ENCODE assay signal across 2 cellular contexts in genomic region chr10:102245932-102246251, GRCh38.
TF ChIP-seq lines count a peak whose summit lies in the region.

No MANE protein-coding gene starts in this region.

TF ChIP-seq in HCT116, 20 proteins besides CTCF, POLR2A, EP300 and RAD21 (continued from another document):
- TF ChIP-seq ZNF274 (IDR thresholded peaks at IDR 0.05; ENCODE audit: low read depth, low read length) (no peak), ATF3 (IDR thresholded peaks at IDR 0.05) (no peak), CEBPB (IDR thresholded peaks at IDR 0.05; ENCODE audit: low read depth) (no peak), MAX (IDR thresholded peaks at IDR 0.05) (no peak)

TF ChIP-seq in HEK293T, 16 proteins besides CTCF, POLR2A, EP300 and RAD21 (continued from another document):
- TF ChIP-seq FOXA1 (IDR thresholded peaks at IDR 0.05) (no peak), NFRKB (IDR thresholded peaks at IDR 0.05) (no peak), BHLHE40 (IDR thresholded peaks at IDR 0.05; ENCODE audit: borderline replicate concordance) (no peak), CTBP1 (IDR thresholded peaks at IDR 0.05; ENCODE audit: borderline replicate concordance) (no peak), HDGF (IDR thresholded peaks at IDR 0.05; ENCODE audit: borderline replicate concordance) (no peak), SUZ12 (IDR thresholded peaks at IDR 0.05) (no peak), FOXM1 (IDR thresholded peaks at IDR 0.05; ENCODE audit: borderline replicate concordance) (no peak), PKNOX1 (IDR thresholded peaks at IDR 0.05) (no peak)
